In genomic region chr5:131796793-131797693, GRCh38 we compare ENCODE assay signal across 8 cellular contexts.
DNase-seq lines count a peak whose midpoint lies in the region; ATAC-seq and TF ChIP-seq lines count a peak whose summit lies in the region.

FNIP1 (minus strand) TSS chr5:131797017; CDS start chr5:131796921, 96 bp downstream.

- H3K4me3 ChIP-seq in AG09309 (ENCODE audit: control insufficient read depth, low read depth, low read length) = peak within 1 kb of the TSS; percentile 88

- H3K4me3 Mint-ChIP-seq in central memory CD8-positive, alpha-beta T cell = peak within 1 kb of the TSS; percentile 93

- DNase-seq in AG09309 (ENCODE audit: low read depth) (peak; percentile 78), NCI-H446 (lab: John Stamatoyannopoulos, UW) (peak; percentile 90 to 97), islet precursor cell (peak; percentile 100)
- peak; percentile 97 for DNase-seq in activated CD4-positive, CD25-positive, alpha-beta regulatory T cell treated with anti-CD3 and anti-CD28 coated beads, Interleukin-2, amount 50 U/mL, for 16 hours (ENCODE audit: low read depth, low spot score)
- peak; percentile 94 to 96 for DNase-seq in central memory CD8-positive, alpha-beta T cell (ENCODE audit: low spot score in 2 of 2)
- DNase-seq in stimulated activated CD4-positive, alpha-beta T cell treated with anti-CD3 and anti-CD28 coated beads, Interleukin-12 subunit alpha, Interleukin-12 subunit beta, amount 100 ng/mL, for 48 hours (ENCODE audit: low read depth in 2 of 3, low spot score in 1 of 3) = peak; percentile 96 to 98 (median 96)

- peaks cover 21% of the 10 kb centered on the region for H3K4me1 Mint-ChIP-seq in central memory CD8-positive, alpha-beta T cell

- no peaks in the 10 kb centered on the region for H3K27me3 Mint-ChIP-seq in central memory CD8-positive, alpha-beta T cell

- TF ChIP-seq CTCF in AG09309 (IDR thresholded peaks at IDR 0.05; ENCODE audit: control insufficient read depth, insufficient read depth, low read depth, low read length, missing control alignments) = no peak

- ATAC-seq in GM19025 (IDR thresholded peaks at IDR 0.05; ENCODE audit: low read depth, unreplicated experiment) (peak; percentile 95), HG03342 (IDR thresholded peaks at IDR 0.05; ENCODE audit: unreplicated experiment) (peak; percentile 96)
- peak; percentile 96 for ATAC-seq in central memory CD8-positive, alpha-beta T cell (replicated peaks; ENCODE audit: extremely low read depth, poor library complexity, severe bottlenecking)

- H3K9me3 Mint-ChIP-seq in central memory CD8-positive, alpha-beta T cell = no peaks in the 10 kb centered on the region

- peaks cover 19% of the 10 kb centered on the region for H3K36me3 Mint-ChIP-seq in central memory CD8-positive, alpha-beta T cell (ENCODE audit: insufficient read depth)

- H3K27ac Mint-ChIP-seq in central memory CD8-positive, alpha-beta T cell (ENCODE audit: low read depth) = peak within 1 kb of the TSS; percentile 91

Comparison
In these comparisons a context has a peak if more than half of its experiments do, and no peak if none do; other contexts are left out.
1. Peak in every context shown above with its lines: DNase-seq, ATAC-seq and H3K4me3 ChIP-seq.